ENCODE assay signal across 8 cellular contexts in the genomic region with DNA sequence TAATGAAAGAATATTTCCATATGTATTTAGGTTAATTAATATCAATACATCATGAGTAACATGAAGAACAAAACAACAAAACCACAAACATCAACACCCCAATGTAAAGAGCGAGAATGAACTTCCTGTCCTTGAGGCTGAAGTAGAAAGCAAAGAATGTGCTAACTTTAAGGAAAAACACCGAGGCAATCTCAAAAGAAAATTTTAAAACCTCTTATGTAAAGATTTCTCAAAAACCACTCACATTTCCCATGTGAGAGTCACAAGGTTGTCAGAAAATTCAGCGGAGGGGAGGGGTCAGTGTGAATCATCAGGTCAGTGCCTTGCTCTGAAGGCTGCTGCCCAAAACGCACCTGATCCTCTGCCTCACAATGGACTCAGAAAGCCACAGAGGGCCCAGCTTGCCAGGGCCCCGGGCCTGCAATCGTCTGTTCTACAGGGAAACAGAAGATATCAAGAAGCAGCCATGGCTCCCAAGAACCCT. TPM values are rescaled to one million over a fixed set of nuclear protein-coding genes. Genes with fewer than 3 reads are reported as not detected.
DNase-seq lines count a peak whose midpoint lies in the region; ATAC-seq, FAIRE-seq and TF ChIP-seq lines count a peak whose summit lies in the region.

No MANE protein-coding gene starts in this region.

- no peak for DNase-seq in heart left ventricle
- DNase-seq in Right ventricle myocardium superior, result no peak
- DNase-seq in activated naive CD4-positive, alpha-beta T cell treated with anti-CD3 and anti-CD28 coated beads, Interleukin-2, amount 10 ng/mL, durations not matched to agents 7 days and 5 days, result peak; percentile 49
- no peak for DNase-seq in keratinocyte (ENCODE audit: low read depth, low spot score)
- DNase-seq in substantia nigra (lab: John Stamatoyannopoulos, UW), result peak in 4 of 49 donors; percentile 10 to 22 (median 20)
- no peak for DNase-seq in kidney
- DNase-seq in HuH-7.5 (ENCODE audit: low spot score), result no peak

- no peaks in the 10 kb centered on the region for H3K9me3 ChIP-seq in heart left ventricle
- H3K9me3 ChIP-seq in keratinocyte (ENCODE audit: control insufficient read depth, low read depth, low read length), result no peaks in the 10 kb centered on the region
- H3K9me3 ChIP-seq in kidney (ENCODE audit: control insufficient read depth in 1 of 2, low read length in 2 of 2), result no peaks in the 10 kb centered on the region

- no peaks in the 10 kb centered on the region for H3K27me3 Mint-ChIP-seq in activated naive CD4-positive, alpha-beta T cell treated with anti-CD3 and anti-CD28 coated beads, Interleukin-2, amount 10 ng/mL, durations not matched to agents 7 days and 5 days

- no peak overlapping the region for H3K4me2 ChIP-seq in keratinocyte (ENCODE audit: control insufficient read depth, extremely low read depth, insufficient read depth, low read depth, low read length)

- TF ChIP-seq CTCF in heart left ventricle (IDR thresholded peaks at IDR 0.05) (no peak), keratinocyte (optimal IDR thresholded peaks at IDR 0.05 in 1 of 3, IDR thresholded peaks at IDR 0.05 in 1 of 3, conservative IDR thresholded peaks at IDR 0.05 in 1 of 3; ENCODE audit: extremely low read depth in 1 of 3, insufficient read depth in 2 of 3, low read length in 3 of 3) (no peak), kidney (IDR thresholded peaks at IDR 0.05; ENCODE audit: borderline replicate concordance, extremely low read depth, insufficient read depth) (no peak)

- peaks cover 14% of the 10 kb centered on the region for H4K20me1 ChIP-seq in keratinocyte (ENCODE audit: control insufficient read depth, extremely low read depth, insufficient read depth, low read length)

- H3K27me3 ChIP-seq in heart left ventricle (no peaks in the 10 kb centered on the region), keratinocyte (ENCODE audit: control insufficient read depth, extremely low read depth, insufficient read depth, low read length) (no peaks in the 10 kb centered on the region)

- H3K79me2 ChIP-seq in keratinocyte (ENCODE audit: control insufficient read depth, insufficient read depth, low read length), result peaks cover 45% of the 10 kb centered on the region

- CTCF ChIA-PET in activated naive CD4-positive, alpha-beta T cell treated with anti-CD3 and anti-CD28 coated beads, Interleukin-2, amount 10 ng/mL, durations not matched to agents 7 days and 5 days (lab: Charles Lee), result interaction anchor here (1.4 kb wide), 1 partner anchor 58 kb away, joined by 3 read pairs; no protein-coding TSS in a partner anchor

- FAIRE-seq in keratinocyte (lab: Jason Lieb, UNC), result no peak
- no peak for FAIRE-seq in kidney (lab: Jason Lieb, UNC)

- H3K27ac Mint-ChIP-seq in activated naive CD4-positive, alpha-beta T cell treated with anti-CD3 and anti-CD28 coated beads, Interleukin-2, amount 10 ng/mL, durations not matched to agents 7 days and 5 days, result peak overlapping the region; percentile 89

- H3K9me1 ChIP-seq in keratinocyte (ENCODE audit: control insufficient read depth, extremely low read depth, insufficient read depth, low read length), result no peaks in the 10 kb centered on the region

- no peak overlapping the region for H2AFZ ChIP-seq in keratinocyte (ENCODE audit: control insufficient read depth, low read length)

- H3K4me1 ChIP-seq in heart left ventricle, result peaks cover 0 to 43% (median 23%) of the 10 kb centered on the region in 12 donors
- peaks cover 11% of the 10 kb centered on the region for H3K4me1 ChIP-seq in keratinocyte (ENCODE audit: control insufficient read depth, extremely low read depth, insufficient read depth, low read length)
- peaks cover 0 to 6% of the 10 kb centered on the region in 2 donors for H3K4me1 ChIP-seq in kidney (ENCODE audit: control insufficient read depth in 1 of 2, insufficient read depth in 1 of 2, low read depth in 1 of 2, low read length in 2 of 2)

- intact Hi-C loops in heart left ventricle (cut with DNase I) (no loop called here), Right ventricle myocardium superior (cut with DNase I) (no loop called here), kidney (cut with DNase I) (no loop called here)

- H3K4me3 Mint-ChIP-seq in activated naive CD4-positive, alpha-beta T cell treated with anti-CD3 and anti-CD28 coated beads, Interleukin-2, amount 10 ng/mL, durations not matched to agents 7 days and 5 days, result peak overlapping the region; percentile 14

- H3K9me3 Mint-ChIP-seq in activated naive CD4-positive, alpha-beta T cell treated with anti-CD3 and anti-CD28 coated beads, Interleukin-2, amount 10 ng/mL, durations not matched to agents 7 days and 5 days, result no peaks in the 10 kb centered on the region

- H3K36me3 ChIP-seq in heart left ventricle, result peaks cover 0 to 56% (median 29%) of the 10 kb centered on the region in 9 donors
- peaks cover 28 to 39% of the 10 kb centered on the region in 2 experiments for H3K36me3 ChIP-seq in keratinocyte (ENCODE audit: control insufficient read depth in 2 of 2, extremely low read depth in 1 of 2, insufficient read depth in 2 of 2, low read length in 2 of 2)
- peaks cover 0 to 5% of the 10 kb centered on the region in 2 donors for H3K36me3 ChIP-seq in kidney (ENCODE audit: control insufficient read depth in 1 of 2, insufficient read depth in 2 of 2, low read length in 2 of 2)

- peak in 2 of 4 donors; percentile 36 to 39 for ATAC-seq in heart left ventricle
- ATAC-seq in Right ventricle myocardium superior (ENCODE audit: poor library complexity), result no peak
- ATAC-seq in HG03095 (IDR thresholded peaks at IDR 0.05; ENCODE audit: unreplicated experiment), result no peak

- H3K4me3 ChIP-seq in heart left ventricle, result no peak overlapping the region
- no peak overlapping the region for H3K4me3 ChIP-seq in keratinocyte (ENCODE audit: control insufficient read depth in 2 of 3, extremely low read depth in 1 of 3, insufficient read depth in 2 of 3, low read depth in 1 of 3, low read length in 3 of 3)
- H3K4me3 ChIP-seq in kidney (ENCODE audit: low read length in 2 of 2), result no peak overlapping the region

- H3K27ac ChIP-seq in heart left ventricle, result peak overlapping the region in 9 of 12 donors; percentile 2 to 76 (median 17)
- H3K27ac ChIP-seq in keratinocyte (ENCODE audit: control insufficient read depth, insufficient read depth, low read length), result peak overlapping the region; percentile 17
- peak overlapping the region; percentile 4 for H3K27ac ChIP-seq in substantia nigra (ENCODE audit: low read depth, low read length, poor library complexity, severe bottlenecking)
- peak overlapping the region in 1 of 2 donors; percentile 69 for H3K27ac ChIP-seq in kidney (ENCODE audit: low read depth in 2 of 2, low read length in 2 of 2)

- H3K9ac ChIP-seq in keratinocyte (ENCODE audit: control insufficient read depth, extremely low read depth, insufficient read depth, low read length) (no peak overlapping the region), kidney (ENCODE audit: low read length in 2 of 2) (no peak overlapping the region)

- H3K36me3 Mint-ChIP-seq in activated naive CD4-positive, alpha-beta T cell treated with anti-CD3 and anti-CD28 coated beads, Interleukin-2, amount 10 ng/mL, durations not matched to agents 7 days and 5 days, result peaks cover 56% of the 10 kb centered on the region

- dilution Hi-C loops in keratinocyte (cut with MboI; ENCODE audit: extremely low pct_ligation_motif_present, low sequenced_read_pairs), result no loop called here

- WGBS in heart left ventricle, 4 donors, result 52 to 64% (median 58%) methylated on average over 6 of the region's 6 CpGs

- TF ChIP-seq POLR2A in heart left ventricle (IDR thresholded peaks at IDR 0.05), result no peak

- H3K4me1 Mint-ChIP-seq in activated naive CD4-positive, alpha-beta T cell treated with anti-CD3 and anti-CD28 coated beads, Interleukin-2, amount 10 ng/mL, durations not matched to agents 7 days and 5 days, result peaks cover 55% of the 10 kb centered on the region

RNA-seq across cellular contexts. Expression of gene NPC1, which starts 12.3 kb away (rescaled TPM):
- total RNA-seq in heart left ventricle (10 to 100 TPM; 10.2 to 42.7 (median 16.8) TPM), Right ventricle myocardium superior (9.8 TPM), kidney (50.2 TPM)
- polyA plus RNA-seq in heart left ventricle (10 to 100 TPM in 1 of 2 donors, 1 to 10 TPM in 1; 7.8 to 38.8 TPM), keratinocyte (43.0 to 57.8 TPM (median 49.9 TPM) in 3 replicates), kidney (ENCODE audit: insufficient read depth, low read depth, low replicate concordance) (16.0 TPM)
- 67.7 TPM for polyA plus RNA-seq in keratinocyte (2011; ENCODE audit: low read depth)
- 16.7 and 21.3 TPM in 2 replicates for polyA plus RNA-seq in keratinocyte (2011; cell fraction: cytosol; rRNA removed)
- polyA plus RNA-seq in keratinocyte (2011; cell fraction: nucleus; rRNA removed), result 137 and 162 TPM in 2 replicates
- polyA plus RNA-seq in keratinocyte (2012; ENCODE audit: low replicate concordance), result 36.4 and 73.2 TPM in 2 replicates
- polyA minus RNA-seq in keratinocyte, result 114 to 172 TPM (median 130 TPM) in 3 replicates
- 45.1 TPM for polyA minus RNA-seq in keratinocyte (2011; cell fraction: cytosol; rRNA and poly(A)+ RNA removed)
- 175 and 222 TPM in 2 replicates for polyA minus RNA-seq in keratinocyte (2011; cell fraction: nucleus; rRNA and poly(A)+ RNA removed)
